ENCODE assay signal across 8 cellular contexts in the genomic region with DNA sequence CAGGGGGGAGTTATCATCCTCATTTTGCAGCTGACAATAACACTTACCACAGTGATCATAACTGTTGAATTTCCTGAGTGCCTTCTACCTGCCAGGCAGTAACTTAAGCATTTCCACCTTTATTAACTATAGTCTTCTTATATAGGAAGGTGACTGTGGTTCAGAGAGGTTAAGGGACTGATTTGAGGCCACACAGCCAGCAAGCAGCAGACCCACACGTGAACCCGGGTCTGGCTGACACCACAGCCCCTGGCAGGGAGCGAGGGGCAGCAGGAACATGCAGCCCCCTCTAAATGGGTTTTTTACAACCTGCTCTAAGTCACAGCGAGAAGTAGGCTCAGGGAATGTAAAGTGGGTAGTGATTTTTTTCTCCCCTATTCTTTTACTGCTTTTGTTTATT.
"Had no signal": no experiment of that assay in that cellular context is flagged by ENCODE, and none has a peak within 500 bp of the region (broad histone marks: within the 10 kb centered on the region; RNA-seq: fewer than 3 reads in every experiment).

No MANE protein-coding gene starts in this region.

- DNase-seq: GDM1, GF-D8 had no signal

- H3K4me3 ChIP-seq: GM12878 had no signal

- ATAC-seq: GM12878 had no signal

- FAIRE-seq: G401.6, GM12878, GM12891, GM12892, GM18507, GM19239 had no signal
